Comparison of ENCODE assay signal across 8 cellular contexts in the genomic region with DNA sequence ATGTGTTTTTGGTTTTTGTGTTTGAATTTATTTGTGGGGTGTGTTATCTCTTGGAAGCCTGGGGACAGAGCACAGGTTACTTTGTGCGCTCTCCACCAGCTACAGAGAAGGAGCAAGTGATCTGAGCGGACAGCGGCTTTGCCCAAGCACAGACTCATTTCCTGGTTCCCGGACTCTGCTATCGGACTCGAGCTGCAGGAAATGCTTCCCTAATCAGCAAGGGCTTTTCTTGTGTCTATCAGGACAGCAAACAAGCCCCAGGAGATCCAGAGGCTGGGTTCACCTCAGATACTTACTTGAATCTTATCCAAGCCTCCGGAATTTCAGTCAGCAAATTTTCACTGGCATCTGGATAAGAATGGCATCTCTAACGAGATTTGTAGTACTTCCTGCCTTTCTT. TPM values are rescaled to one million over a fixed set of nuclear protein-coding genes. Genes with fewer than 3 reads are reported as not detected.
DNase-seq lines count a peak whose midpoint lies in the region; ATAC-seq and TF ChIP-seq lines count a peak whose summit lies in the region.

No MANE protein-coding gene starts in this region.

- no peaks in the 10 kb centered on the region for H3K27me3 ChIP-seq in Panc1 (ENCODE audit: control insufficient read depth, insufficient read depth, low read length)
- H3K27me3 ChIP-seq in neural progenitor cell = no peaks in the 10 kb centered on the region

- POLR2A ChIA-PET in Panc1 (lab: Charles Lee) = no interaction called here

- peaks cover 10% of the 10 kb centered on the region for H3K4me1 ChIP-seq in Panc1 (ENCODE audit: control insufficient read depth, insufficient read depth, low read length)
- no peaks in the 10 kb centered on the region for H3K4me1 ChIP-seq in neural progenitor cell

- no peaks in the 10 kb centered on the region for H3K27me3 Mint-ChIP-seq in neural progenitor cell (ENCODE audit: insufficient read depth, low read depth)
- peaks cover 19 to 28% of the 10 kb centered on the region in 2 donors for H3K27me3 Mint-ChIP-seq in natural killer cell treated with Interleukin-12 subunit alpha and Interleukin-12 subunit beta and Interleukin-15 and Interleukin-18, amount 100 ng/mL, for 72 hours

- H2AFZ ChIP-seq in neural progenitor cell (replicated peaks) = peak overlapping the region; percentile 78

- no peaks in the 10 kb centered on the region for H3K9me3 ChIP-seq in Panc1 (ENCODE audit: control insufficient read depth, insufficient read depth, low read depth, low read length)
- no peaks in the 10 kb centered on the region for H3K9me3 ChIP-seq in neural progenitor cell (ENCODE audit: low read depth)

- H3K4me3 ChIP-seq in Panc1 (ENCODE audit: low read depth in 2 of 2, low read length in 2 of 2) (peak overlapping the region; percentile 30 to 67), neural progenitor cell (no peak overlapping the region)

- no peak overlapping the region for H3K4me3 Mint-ChIP-seq in neural progenitor cell
- no peak overlapping the region for H3K4me3 Mint-ChIP-seq in natural killer cell treated with Interleukin-12 subunit alpha and Interleukin-12 subunit beta and Interleukin-15 and Interleukin-18, amount 100 ng/mL, for 72 hours

- no peaks in the 10 kb centered on the region for H3K36me3 Mint-ChIP-seq in neural progenitor cell
- H3K36me3 Mint-ChIP-seq in natural killer cell treated with Interleukin-12 subunit alpha and Interleukin-12 subunit beta and Interleukin-15 and Interleukin-18, amount 100 ng/mL, for 72 hours = no peaks in the 10 kb centered on the region

- H3K9me3 Mint-ChIP-seq in neural progenitor cell = no peaks in the 10 kb centered on the region
- H3K9me3 Mint-ChIP-seq in natural killer cell treated with Interleukin-12 subunit alpha and Interleukin-12 subunit beta and Interleukin-15 and Interleukin-18, amount 100 ng/mL, for 72 hours = no peaks in the 10 kb centered on the region

- CTCF ChIA-PET in Panc1 (lab: Charles Lee) = no interaction called here

- TF ChIP-seq CTCF in Panc1 (IDR thresholded peaks at IDR 0.05) = no peak
- no peak for TF ChIP-seq CTCF in neural progenitor cell (IDR thresholded peaks at IDR 0.05)

- H3K27ac Mint-ChIP-seq in neural progenitor cell = peak overlapping the region; percentile 33
- no peak overlapping the region for H3K27ac Mint-ChIP-seq in natural killer cell treated with Interleukin-12 subunit alpha and Interleukin-12 subunit beta and Interleukin-15 and Interleukin-18, amount 100 ng/mL, for 72 hours

- peaks cover 10% of the 10 kb centered on the region for H3K4me1 Mint-ChIP-seq in neural progenitor cell
- peaks cover 0 to 6% of the 10 kb centered on the region in 2 donors for H3K4me1 Mint-ChIP-seq in natural killer cell treated with Interleukin-12 subunit alpha and Interleukin-12 subunit beta and Interleukin-15 and Interleukin-18, amount 100 ng/mL, for 72 hours (ENCODE audit: low read depth in 2 of 2)

- intact Hi-C loops in Panc1 (cut with micrococcal nuclease; ENCODE audit: unreplicated experiment) = no loop called here

- DNase-seq in COLO829 (ENCODE audit: low spot score) (peak; percentile 28), Panc1 (ENCODE audit: low read depth, low spot score) (no peak), fibroblast of gingiva (ENCODE audit: low read depth) (peak; percentile 38), neural progenitor cell (ENCODE audit: low spot score) (peak; percentile 61), NCI-H1092 (lab: John Stamatoyannopoulos, UW) (no peak)
- no peak for DNase-seq in natural killer cell treated with Interleukin-12 subunit alpha and Interleukin-12 subunit beta and Interleukin-15 and Interleukin-18, amount 100 ng/mL, for 72 hours (ENCODE audit: low spot score)

- H3K9ac ChIP-seq in neural progenitor cell = no peak overlapping the region

- ATAC-seq in Panc1 = peak; percentile 86
- ATAC-seq in natural killer cell treated with Interleukin-12 subunit alpha and Interleukin-12 subunit beta and Interleukin-15 and Interleukin-18, amount 100 ng/mL, for 72 hours = no peak
- ATAC-seq in GM18517 (IDR thresholded peaks at IDR 0.05; ENCODE audit: unreplicated experiment) = no peak
- ATAC-seq in GM18858 (IDR thresholded peaks at IDR 0.05; ENCODE audit: unreplicated experiment) = no peak

- no peaks in the 10 kb centered on the region for H4K20me1 ChIP-seq in neural progenitor cell (ENCODE audit: low read depth)

- H3K27ac ChIP-seq in Panc1 (ENCODE audit: low read length) = peak overlapping the region; percentile 69
- H3K27ac ChIP-seq in neural progenitor cell = no peak overlapping the region

- H3F3A ChIP-seq in neural progenitor cell (ENCODE audit: low read depth) = no peaks in the 10 kb centered on the region

- BruUV-seq in Panc1 (replicated peaks; lab: Mats Ljungman, UMichigan) = no TSS peak

- H3K36me3 ChIP-seq in Panc1 (ENCODE audit: control insufficient read depth, insufficient read depth, low read length) (no peaks in the 10 kb centered on the region), neural progenitor cell (no peaks in the 10 kb centered on the region)

- in situ Hi-C loops in Panc1 (cut with HindIII; ENCODE audit: low pct_unique_long_range_greater_than_20kb, low sequenced_read_pairs) = no loop called here

- no peaks in the 10 kb centered on the region for H3K79me2 ChIP-seq in neural progenitor cell (ENCODE audit: low read depth)

- peak overlapping the region; percentile 30 for H3K4me2 ChIP-seq in neural progenitor cell

RNA-seq across cellular contexts. Expression of a gene that starts 27.8 kb away (rescaled TPM):
- 0.21 TPM for total RNA-seq in Panc1 (2021; ENCODE audit: unreplicated experiment)
- not detected for polyA plus RNA-seq in Panc1 (2012; ENCODE audit: insufficient read length)
- 0.03 TPM in 1 of 2 replicates, not detected in the other for total RNA-seq in neural progenitor cell (ENCODE audit: low replicate concordance)
- total RNA-seq in natural killer cell treated with Interleukin-12 subunit alpha and Interleukin-12 subunit beta and Interleukin-15 and Interleukin-18, amount 100 ng/mL, for 72 hours = not detected

Comparison
In these comparisons a context has a peak if more than half of its experiments do, and no peak if none do; other contexts are left out.
1. DNase-seq: peak in COLO829 (single experiment), fibroblast of gingiva (single experiment) and neural progenitor cell (single experiment); none in Panc1 (single experiment), natural killer cell treated with Interleukin-12 subunit alpha and Interleukin-12 subunit beta and Interleukin-15 and Interleukin-18, amount 100 ng/mL, for 72 hours (single experiment) and NCI-H1092 (single experiment).